Comparison of ENCODE assay signal across 21 cellular contexts in the genomic region with DNA sequence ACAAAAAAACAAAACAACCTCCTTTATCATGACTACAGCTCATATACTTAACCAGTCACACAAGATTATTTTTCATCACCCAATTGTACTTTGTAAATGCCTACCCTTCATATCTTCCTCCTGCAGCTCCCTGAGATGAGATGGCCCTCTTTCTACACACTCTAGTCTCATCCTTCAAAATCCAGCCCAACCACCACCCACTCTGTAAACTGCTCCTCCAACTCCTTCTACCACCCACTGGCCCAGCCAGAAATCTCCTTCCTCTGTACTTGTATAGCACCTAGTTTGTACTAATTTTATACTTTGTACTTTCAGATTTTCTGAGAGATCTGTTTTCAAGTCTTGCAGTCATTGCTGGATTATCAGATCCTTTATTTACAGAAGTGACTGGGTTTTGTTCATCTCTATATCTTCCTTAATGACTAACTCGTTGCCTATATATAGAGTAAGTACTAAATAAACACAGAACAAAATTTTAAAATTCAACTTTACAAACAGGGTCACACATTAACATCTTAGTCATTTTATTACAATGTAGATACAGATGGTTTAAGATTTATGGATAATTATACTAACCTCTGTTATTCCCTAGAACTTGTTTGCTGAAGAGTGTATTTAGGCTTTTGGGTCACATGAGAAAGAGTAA.
DNase-seq lines count a peak whose midpoint lies in the region; ATAC-seq, FAIRE-seq and TF ChIP-seq lines count a peak whose summit lies in the region.
"Had no signal": no experiment of that assay in that cellular context is flagged by ENCODE, and none has a peak within 500 bp of the region (broad histone marks: within the 10 kb centered on the region; RNA-seq: fewer than 3 reads in every experiment).

No MANE protein-coding gene starts in this region.

- no peak for ATAC-seq in activated CD8-positive, alpha-beta T cell treated with anti-CD3 and anti-CD28 coated beads for 36 hours
- ATAC-seq in HG03280 (IDR thresholded peaks at IDR 0.05; ENCODE audit: unreplicated experiment) = no peak

- no peaks in the 10 kb centered on the region for H3K9me3 ChIP-seq in HEK293 (ENCODE audit: control insufficient read depth, insufficient read depth, low read depth, low read length)
- H3K9me3 ChIP-seq: BE2C, HAP-1 had no signal

- H3K27ac ChIP-seq in HEK293 (ENCODE audit: extremely low read depth, low read depth, low read length) = no peak overlapping the region
- H3K27ac ChIP-seq: 22Rv1, C4-2B had no signal

- no peaks in the 10 kb centered on the region; a peak in 1 of 3 replicates for H3K36me3 ChIP-seq in HEK293 (ENCODE audit: control insufficient read depth in 2 of 2, insufficient read depth in 1 of 2, low read length in 2 of 2)
- H3K36me3 ChIP-seq: BE2C, HAP-1 had no signal

- H3K4me1 Mint-ChIP-seq in endothelial cell (ENCODE audit: unreplicated experiment) (peaks cover 32% of the 10 kb centered on the region), nephron (peaks cover 63% of the 10 kb centered on the region)
- peaks cover 3% of the 10 kb centered on the region for H3K4me1 Mint-ChIP-seq in activated CD8-positive, alpha-beta T cell treated with anti-CD3 and anti-CD28 coated beads for 36 hours (ENCODE audit: low read depth)

- intact Hi-C loops in activated CD8-positive, alpha-beta T cell treated with anti-CD3 and anti-CD28 coated beads for 36 hours (cut with micrococcal nuclease) = no loop called here

- H3K27ac Mint-ChIP-seq in endothelial cell (ENCODE audit: unreplicated experiment) = peak overlapping the region; percentile 10
- H3K27ac Mint-ChIP-seq in nephron = peak overlapping the region; percentile 0 to 84 (median 29)
- no peak overlapping the region for H3K27ac Mint-ChIP-seq in activated CD8-positive, alpha-beta T cell treated with anti-CD3 and anti-CD28 coated beads for 36 hours
- H3K27ac Mint-ChIP-seq: CD4-positive, alpha-beta memory T cell had no signal

- POLR2A ChIA-PET in HEK293 (lab: Yijun Ruan, JAX) = no interaction called here
- POLR2A ChIA-PET in activated CD8-positive, alpha-beta T cell treated with anti-CD3 and anti-CD28 coated beads for 36 hours (lab: Charles Lee) = no interaction called here

- CTCF ChIA-PET in HEK293 (lab: Yijun Ruan, JAX) = no interaction called here
- CTCF ChIA-PET in activated CD8-positive, alpha-beta T cell treated with anti-CD3 and anti-CD28 coated beads for 36 hours (lab: Charles Lee) = no interaction called here

- H3K9me3 Mint-ChIP-seq in endothelial cell (ENCODE audit: unreplicated experiment) (no peaks in the 10 kb centered on the region), nephron (no peaks in the 10 kb centered on the region)
- H3K9me3 Mint-ChIP-seq in activated CD8-positive, alpha-beta T cell treated with anti-CD3 and anti-CD28 coated beads for 36 hours = peaks cover 2% of the 10 kb centered on the region

- TF ChIP-seq CTCF in HEK293 (tag by site-specific recombination; IDR thresholded peaks at IDR 0.05) (no peak), endothelial cell (IDR thresholded peaks at IDR 0.05; ENCODE audit: unreplicated experiment) (no peak), nephron (IDR thresholded peaks at IDR 0.05; ENCODE audit: unreplicated experiment in 3 of 3) (no peak)
- TF ChIP-seq CTCF in activated CD8-positive, alpha-beta T cell treated with anti-CD3 and anti-CD28 coated beads for 36 hours (IDR thresholded peaks at IDR 0.05) = no peak

- peaks cover 10% of the 10 kb centered on the region for H3K4me1 ChIP-seq in HEK293 (ENCODE audit: control insufficient read depth, insufficient read depth, low read length)

- no peak for DNase-seq in endothelial cell (ENCODE audit: low spot score)
- DNase-seq in activated CD8-positive, alpha-beta T cell treated with anti-CD3 and anti-CD28 coated beads for 36 hours = no peak
- DNase-seq in A172 (ENCODE audit: low spot score) = no peak
- no peak for DNase-seq in OCI-M2 (lab: John Stamatoyannopoulos, UW; ENCODE audit: unreplicated experiment)
- DNase-seq: BE2C; CD4-positive, alpha-beta memory T cell; DMS153; DMS79 treated with DMSO at 0.1 percent for 48 hours; GOT3; KBM-7 had no signal

- peak; percentile 37 for FAIRE-seq in A204.1 (lab: Jason Lieb, UNC)
- FAIRE-seq: D721Med, G401.6, GM12892, GM19239 had no signal

- no peak overlapping the region for H3K4me3 ChIP-seq in HEK293 (ENCODE audit: low read depth, low read length)
- H3K4me3 ChIP-seq: HAP-1 had no signal

- H3K27me3 Mint-ChIP-seq in endothelial cell (ENCODE audit: unreplicated experiment) (peaks cover 7% of the 10 kb centered on the region), nephron (ENCODE audit: low read depth) (no peaks in the 10 kb centered on the region)
- H3K27me3 Mint-ChIP-seq in activated CD8-positive, alpha-beta T cell treated with anti-CD3 and anti-CD28 coated beads for 36 hours = no peaks in the 10 kb centered on the region

- H3K4me3 Mint-ChIP-seq in endothelial cell (ENCODE audit: unreplicated experiment) (no peak overlapping the region), nephron (no peak overlapping the region)
- no peak overlapping the region for H3K4me3 Mint-ChIP-seq in activated CD8-positive, alpha-beta T cell treated with anti-CD3 and anti-CD28 coated beads for 36 hours
- H3K4me3 Mint-ChIP-seq: CD4-positive, alpha-beta memory T cell had no signal

- H3K36me3 Mint-ChIP-seq in endothelial cell (ENCODE audit: low read depth, unreplicated experiment) (peaks cover 15% of the 10 kb centered on the region), nephron (ENCODE audit: low read depth) (peaks cover 26% of the 10 kb centered on the region)
- no peaks in the 10 kb centered on the region for H3K36me3 Mint-ChIP-seq in activated CD8-positive, alpha-beta T cell treated with anti-CD3 and anti-CD28 coated beads for 36 hours (ENCODE audit: low read depth)
- H3K36me3 Mint-ChIP-seq: CD4-positive, alpha-beta memory T cell had no signal

TF ChIP-seq in HEK293, 187 proteins besides CTCF, POLR2A, EP300 and RAD21:
- peak; percentile 76; the same call in 1 of the 2 replicates for TF ChIP-seq ZNF449 (tag by site-specific recombination; IDR thresholded peaks at IDR 0.05)
- TF ChIP-seq, protein P1, sequence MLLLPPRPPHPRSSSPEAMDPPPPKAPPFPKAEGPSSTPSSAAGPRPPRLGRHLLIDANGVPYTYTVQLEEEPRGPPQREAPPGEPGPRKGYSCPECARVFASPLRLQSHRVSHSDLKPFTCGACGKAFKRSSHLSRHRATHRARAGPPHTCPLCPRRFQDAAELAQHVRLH (tag by site-specific recombination; IDR thresholded peaks at IDR 0.05) = 0 out of 2 replicates have a peak, but pooled peaks have one; percentile 17
- peak; percentile 63 for TF ChIP-seq EGR2 (tag by site-specific recombination; IDR thresholded peaks at IDR 0.05; ENCODE audit: low read depth)
- peak; percentile 79 for TF ChIP-seq ZFHX2 (tag by site-specific recombination; conservative IDR thresholded peaks at IDR 0.05)
- TF ChIP-seq MEIS1 (CRISPR knock-in tag; IDR thresholded peaks at IDR 0.05; ENCODE audit: borderline replicate concordance) = no peak
